In genomic region chr19:29675650-29676186, GRCh38 we compare ENCODE assay signal across 12 cellular contexts. TPM values are rescaled to one million over a fixed set of nuclear protein-coding genes. Genes with fewer than 3 reads are reported as not detected.
A peak's percentile ranks its signal among the peaks of the same experiment; 100 is the strongest.
DNase-seq lines count a peak whose midpoint lies in the region; ATAC-seq and TF ChIP-seq lines count a peak whose summit lies in the region.
"Had no signal": no experiment of that assay in that cellular context is flagged by ENCODE, and none has a peak within 500 bp of the region (broad histone marks: within the 10 kb centered on the region; RNA-seq: fewer than 3 reads in every experiment).

No MANE protein-coding gene starts in this region.

- peak overlapping the region; percentile 98 for H3K27ac ChIP-seq in left ventricle myocardium inferior (replicated peaks)
- H3K27ac ChIP-seq in dorsolateral prefrontal cortex, result peak overlapping the region; percentile 65 to 100 (median 95)
- H3K27ac ChIP-seq: epithelial cell of prostate had no signal

- H3K27me3 ChIP-seq in left ventricle myocardium inferior (ENCODE audit: low read depth) (no peaks in the 10 kb centered on the region), dorsolateral prefrontal cortex (no peaks in the 10 kb centered on the region)

- peaks cover 98% of the 10 kb centered on the region for H3K4me1 ChIP-seq in left ventricle myocardium inferior

- no peak for ATAC-seq in Right ventricle myocardium inferior
- no peak for ATAC-seq in GM18861 (IDR thresholded peaks at IDR 0.05; ENCODE audit: unreplicated experiment)
- ATAC-seq in HG03342 (IDR thresholded peaks at IDR 0.05; ENCODE audit: unreplicated experiment), result no peak
- no peak for ATAC-seq in GM21717 (IDR thresholded peaks at IDR 0.05; ENCODE audit: unreplicated experiment)
- ATAC-seq: PC-3 had no signal

- intact Hi-C loops in left ventricle myocardium inferior (cut with micrococcal nuclease) (no loop called here), Right ventricle myocardium inferior (cut with DNase I) (no loop called here), dorsolateral prefrontal cortex (cut with DNase I) (no loop called here)

- H3K4me3 ChIP-seq in left ventricle myocardium inferior (no peak overlapping the region), dorsolateral prefrontal cortex (peak overlapping the region in 1 of 59 donors; percentile 1)

- no peaks in the 10 kb centered on the region for H3K9me3 ChIP-seq in left ventricle myocardium inferior (replicated peaks)

- DNase-seq in left ventricle myocardium inferior, result no peak
- DNase-seq in Right ventricle myocardium inferior (ENCODE audit: missing footprints), result no peak
- peak in 9 of 10 donors; percentile 62 to 87 (median 75) for DNase-seq in dorsolateral prefrontal cortex
- peak in 45 of 56 donors; percentile 20 to 79 (median 58) for DNase-seq in nucleus accumbens (lab: John Stamatoyannopoulos, UW)
- DNase-seq in NCI-H510A treated with DMSO at 0.1 percent for 48 hours (lab: John Stamatoyannopoulos, UW), result no peak
- DNase-seq: MM.1S, PC-3, T-helper 9 cell had no signal

- TF ChIP-seq CTCF in left ventricle myocardium inferior (IDR thresholded peaks at IDR 0.05; ENCODE audit: borderline replicate concordance) (no peak), dorsolateral prefrontal cortex (IDR thresholded peaks at IDR 0.05 in 54 of 56, conservative IDR thresholded peaks at IDR 0.05 in 2 of 56; ENCODE audit: low read depth in 1 of 56, partially characterized antibody in 56 of 56) (peak in 4 of 56 donors; percentile 9 to 16 (median 14))

- H3K36me3 ChIP-seq in left ventricle myocardium inferior, result peaks cover 29% of the 10 kb centered on the region

RNA-seq across cellular contexts. Expression of gene PLEKHF1, which starts 10.5 kb away (rescaled TPM):
- total RNA-seq in left ventricle myocardium inferior, result 27.8 TPM
- total RNA-seq in Right ventricle myocardium inferior, result 43.6 TPM
- 10 to 100 TPM in 32 of 120 experiments, 1 to 10 TPM in 88; 3.7 to 27.9 (median 8.5) TPM for total RNA-seq in dorsolateral prefrontal cortex

RNA-seq across cellular contexts. Expression of gene C19orf12, which starts 39.3 kb away (rescaled TPM):
- 48.6 TPM for total RNA-seq in left ventricle myocardium inferior
- 64.2 TPM for total RNA-seq in Right ventricle myocardium inferior
- 10 to 100 TPM; 35.8 to 75.4 (median 58.2) TPM for total RNA-seq in dorsolateral prefrontal cortex

Comparison
In these comparisons a context has a peak if more than half of its experiments do, and no peak if none do; other contexts are left out.
1. DNase-seq: peak in dorsolateral prefrontal cortex (9 of 10) and nucleus accumbens (45 of 56); none in left ventricle myocardium inferior (single experiment), Right ventricle myocardium inferior (single experiment) and NCI-H510A treated with DMSO at 0.1 percent for 48 hours (single experiment).